2 cellular contexts compared by ENCODE assay signal in the genomic region with DNA sequence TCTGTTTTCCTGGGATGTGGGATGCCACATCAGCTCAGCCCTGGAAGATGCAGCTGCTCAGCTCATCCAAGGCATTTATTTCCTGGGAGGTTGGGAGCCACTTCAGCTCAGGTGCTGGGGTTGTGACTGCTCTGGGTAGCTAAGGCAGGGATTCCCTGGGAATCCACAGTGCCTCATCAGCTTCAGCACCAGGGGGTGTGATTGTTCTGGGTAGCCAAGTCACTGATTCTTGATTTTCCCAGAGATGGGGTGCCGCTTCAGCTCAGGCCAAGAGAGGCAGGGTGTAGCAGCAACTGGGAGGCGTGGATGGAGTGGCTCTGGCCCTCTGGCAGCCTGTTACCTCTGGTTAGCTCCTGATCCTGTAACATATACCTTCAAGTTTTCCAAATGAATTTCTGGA.
TF ChIP-seq lines count a peak whose summit lies in the region.

No MANE protein-coding gene starts in this region.

TF ChIP-seq in GM23338, 12 proteins besides CTCF, POLR2A, EP300 and RAD21:
- TF ChIP-seq CREB1 (CRISPR knock-in tag; IDR thresholded peaks at IDR 0.05; ENCODE audit: low read depth), result no peak
- TF ChIP-seq, protein P1, sequence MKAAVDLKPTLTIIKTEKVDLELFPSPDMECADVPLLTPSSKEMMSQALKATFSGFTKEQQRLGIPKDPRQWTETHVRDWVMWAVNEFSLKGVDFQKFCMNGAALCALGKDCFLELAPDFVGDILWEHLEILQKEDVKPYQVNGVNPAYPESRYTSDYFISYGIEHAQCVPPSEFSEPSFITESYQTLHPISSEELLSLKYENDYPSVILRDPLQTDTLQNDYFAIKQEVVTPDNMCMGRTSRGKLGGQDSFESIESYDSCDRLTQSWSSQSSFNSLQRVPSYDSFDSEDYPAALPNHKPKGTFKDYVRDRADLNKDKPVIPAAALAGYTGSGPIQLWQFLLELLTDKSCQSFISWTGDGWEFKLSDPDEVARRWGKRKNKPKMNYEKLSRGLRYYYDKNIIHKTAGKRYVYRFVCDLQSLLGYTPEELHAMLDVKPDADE (IDR thresholded peaks at IDR 0.05), result no peak
- no peak for TF ChIP-seq POLR2AphosphoS5 (IDR thresholded peaks at IDR 0.05; ENCODE audit: low read depth)
- no peak for TF ChIP-seq REST (IDR thresholded peaks at IDR 0.05; ENCODE audit: unreplicated experiment)

TF ChIP-seq in H1, 55 proteins besides CTCF, POLR2A, EP300 and RAD21:
- no peak for TF ChIP-seq CEBPB (IDR thresholded peaks at IDR 0.05; ENCODE audit: low read depth, low read length)
- TF ChIP-seq ASH2L (IDR thresholded peaks at IDR 0.05; ENCODE audit: low read length), result no peak
- no peak for TF ChIP-seq KDM5A (IDR thresholded peaks at IDR 0.05; ENCODE audit: low read length)
- no peak for TF ChIP-seq SP1 (IDR thresholded peaks at IDR 0.05; ENCODE audit: low read depth, low read length)
- TF ChIP-seq ATF3 (IDR thresholded peaks at IDR 0.05; ENCODE audit: insufficient read depth, low read depth, low read length), result no peak
